Comparison of ENCODE assay signal across 1 cellular context in the genomic region with DNA sequence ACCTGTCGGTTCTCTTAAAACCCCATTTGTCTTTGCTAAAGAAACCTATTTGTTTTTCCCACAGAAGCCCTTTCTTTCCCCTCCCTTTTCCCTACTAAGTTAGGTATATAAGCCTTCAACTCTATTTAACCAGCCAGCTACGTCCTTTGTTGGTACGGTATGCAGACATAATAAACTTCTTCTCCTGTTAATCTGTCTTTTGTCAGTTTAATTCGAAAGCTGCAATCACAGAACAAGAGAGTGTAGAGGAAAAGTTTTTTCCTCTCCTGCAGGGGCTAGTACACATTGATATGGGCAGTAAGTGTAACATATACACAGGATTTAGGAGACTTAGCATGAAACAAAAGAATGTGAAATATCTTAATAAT.
TF ChIP-seq lines count a peak whose summit lies in the region.

No MANE protein-coding gene starts in this region.

TF ChIP-seq in H1, 55 proteins besides CTCF, POLR2A, EP300 and RAD21:
- TF ChIP-seq ASH2L (IDR thresholded peaks at IDR 0.05; ENCODE audit: low read length) = no peak
TF ChIP-seq in H1: peak in this region for 0.
